ENCODE assay signal across 26 cellular contexts in the genomic region with DNA sequence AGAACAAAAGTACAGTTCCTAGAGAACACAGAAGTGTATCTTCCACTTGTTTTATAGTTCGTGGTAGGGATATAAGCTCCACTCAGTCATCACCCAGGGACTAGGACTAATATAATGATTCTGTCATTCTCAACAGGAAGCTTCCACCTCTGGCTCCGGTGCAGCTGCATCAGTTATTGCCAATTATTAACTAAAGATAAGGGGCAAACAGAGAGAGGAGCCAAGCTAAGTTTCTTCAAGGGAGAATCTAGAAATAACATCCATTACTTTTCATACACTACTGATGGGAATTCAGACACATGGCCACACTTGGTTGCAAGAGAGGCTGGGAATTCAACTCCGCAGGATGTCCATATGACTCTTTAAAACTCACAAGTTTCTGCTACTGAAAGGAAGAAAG.
DNase-seq lines count a peak whose midpoint lies in the region; ATAC-seq, FAIRE-seq and TF ChIP-seq lines count a peak whose summit lies in the region.
"Had no signal": no experiment of that assay in that cellular context is flagged by ENCODE, and none has a peak within 500 bp of the region (broad histone marks: within the 10 kb centered on the region; RNA-seq: fewer than 3 reads in every experiment).

No MANE protein-coding gene starts in this region.

- intact Hi-C loops in body of pancreas (cut with DNase I) (no loop called here), pancreas (cut with DNase I) (no loop called here), sigmoid colon (cut with DNase I) (no loop called here)

- no peak for FAIRE-seq in pancreas (lab: Jason Lieb, UNC)
- no peak for FAIRE-seq in small intestine (lab: Jason Lieb, UNC)
- FAIRE-seq: A204.1, G401.6, GM12891, GM19239 had no signal

- WGBS in body of pancreas, 2 donors: 11 to 13% methylated on average over 3 of the region's 3 CpGs
- 38% methylated on average over 3 of the region's 3 CpGs for WGBS in hepatocyte (ENCODE audit: low lambda C conversion rate, missing lambda C conversion rate)
- WGBS in pancreas, 2 donors: 15 to 17% methylated on average over 3 of the region's 3 CpGs
- 24 to 56% (median 31%) methylated on average over 3 of the region's 3 CpGs for WGBS in small intestine, 3 donors
- WGBS in sigmoid colon, 2 donors: 50 to 66% methylated on average over 3 of the region's 3 CpGs

- no peaks in the 10 kb centered on the region for H3K4me1 ChIP-seq in body of pancreas
- H3K4me1 ChIP-seq in hepatocyte (ENCODE audit: insufficient read depth): no peaks in the 10 kb centered on the region
- H3K4me1 ChIP-seq in pancreas: peaks cover 0 to 6% (median 0%) of the 10 kb centered on the region in 3 donors
- H3K4me1 ChIP-seq in small intestine (ENCODE audit: control insufficient read depth in 2 of 2, insufficient read depth in 1 of 2, low read depth in 1 of 2, low read length in 1 of 2): no peaks in the 10 kb centered on the region
- H3K4me1 ChIP-seq in sigmoid colon: no peaks in the 10 kb centered on the region
- H3K4me1 ChIP-seq: BE2C, BLaER1 had no signal

- H3K27me3 ChIP-seq in body of pancreas (no peaks in the 10 kb centered on the region), hepatocyte (no peaks in the 10 kb centered on the region), pancreas (no peaks in the 10 kb centered on the region), small intestine (ENCODE audit: control insufficient read depth in 2 of 2, insufficient read depth in 2 of 2, low read length in 2 of 2) (no peaks in the 10 kb centered on the region), sigmoid colon (no peaks in the 10 kb centered on the region)
- H3K27me3 ChIP-seq: BE2C, BLaER1 had no signal

- no peaks in the 10 kb centered on the region for H3K79me2 ChIP-seq in hepatocyte

- ATAC-seq in body of pancreas (no peak), pancreas (peak in 3 of 4 donors; percentile 48 to 71 (median 62))

- TF ChIP-seq POLR2A in body of pancreas (IDR thresholded peaks at IDR 0.05): no peak
- TF ChIP-seq POLR2A in sigmoid colon (IDR thresholded peaks at IDR 0.05): no peak

- no peaks in the 10 kb centered on the region for H3K36me3 ChIP-seq in body of pancreas (replicated peaks in 1 of 2; ENCODE audit: insufficient read depth in 1 of 2, low read depth in 2 of 2)
- H3K36me3 ChIP-seq in hepatocyte (replicated peaks; ENCODE audit: insufficient read depth, low read depth): no peaks in the 10 kb centered on the region
- no peaks in the 10 kb centered on the region for H3K36me3 ChIP-seq in pancreas
- no peaks in the 10 kb centered on the region for H3K36me3 ChIP-seq in small intestine (ENCODE audit: control insufficient read depth in 2 of 2, insufficient read depth in 2 of 2, low read length in 2 of 2)
- H3K36me3 ChIP-seq in sigmoid colon: no peaks in the 10 kb centered on the region
- H3K36me3 ChIP-seq: BE2C, BLaER1 had no signal

- no peak overlapping the region for H3K27ac ChIP-seq in body of pancreas
- H3K27ac ChIP-seq in hepatocyte: no peak overlapping the region
- no peak overlapping the region for H3K27ac ChIP-seq in pancreas
- H3K27ac ChIP-seq in small intestine (ENCODE audit: low read depth in 1 of 2, low read length in 1 of 2): no peak overlapping the region
- H3K27ac ChIP-seq in sigmoid colon: no peak overlapping the region
- H3K27ac ChIP-seq: BLaER1 had no signal

- TF ChIP-seq CTCF in body of pancreas (IDR thresholded peaks at IDR 0.05) (no peak), hepatocyte (IDR thresholded peaks at IDR 0.05; ENCODE audit: poor library complexity) (no peak), pancreas (IDR thresholded peaks at IDR 0.05) (no peak), sigmoid colon (IDR thresholded peaks at IDR 0.05) (no peak)

- H2AFZ ChIP-seq in hepatocyte: no peak overlapping the region

- no peaks in the 10 kb centered on the region for H4K20me1 ChIP-seq in hepatocyte (ENCODE audit: insufficient read depth, poor library complexity, severe bottlenecking)
- H4K20me1 ChIP-seq: BLaER1 had no signal

- H3K4me2 ChIP-seq in hepatocyte: no peak overlapping the region
- H3K4me2 ChIP-seq: BLaER1 had no signal

- DNase-seq in body of pancreas: peak in 3 of 4 donors; percentile 9 to 39 (median 37)
- peak; percentile 8 for DNase-seq in hepatocyte (ENCODE audit: low spot score)
- DNase-seq in pancreas: no peak
- peak; percentile 28 for DNase-seq in small intestine
- DNase-seq in sigmoid colon: no peak
- DNase-seq in hippocampal formation (lab: John Stamatoyannopoulos, UW): no peak
- no peak for DNase-seq in activated CD8-positive, alpha-beta memory T cell treated with anti-CD3 and anti-CD28 coated beads for 24 hours
- no peak for DNase-seq in activated CD8-positive, alpha-beta memory T cell treated with anti-CD3 and anti-CD28 coated beads, Interleukin-2, amount 50 U/mL, for 48 hours
- DNase-seq: 8988T; ACHN; BE2C; C1 segment of cervical spinal cord; CD4-positive, alpha-beta memory T cell; CD4-positive, CD25-positive, alpha-beta regulatory T cell; CD8-positive, alpha-beta memory T cell; COR-L47; DMS 273 treated with DMSO at 0.1 percent for 48 hours; DMS153; DMS53; DMS79 treated with DMSO at 0.1 percent for 48 hours; GF-D8 had no signal

- no peaks in the 10 kb centered on the region for H3K9me2 ChIP-seq in hepatocyte (replicated peaks; ENCODE audit: insufficient read depth)

- no peaks in the 10 kb centered on the region for H3K9me3 ChIP-seq in body of pancreas
- H3K9me3 ChIP-seq in hepatocyte (ENCODE audit: low read depth): no peaks in the 10 kb centered on the region
- no peaks in the 10 kb centered on the region for H3K9me3 ChIP-seq in pancreas
- H3K9me3 ChIP-seq in small intestine (ENCODE audit: control insufficient read depth, low read depth): no peaks in the 10 kb centered on the region
- peaks cover 0 to 2% (median 0%) of the 10 kb centered on the region in 4 donors for H3K9me3 ChIP-seq in sigmoid colon
- H3K9me3 ChIP-seq: BE2C, BLaER1 had no signal

- H3K4me3 ChIP-seq in body of pancreas (no peak overlapping the region), hepatocyte (no peak overlapping the region), pancreas (no peak overlapping the region), small intestine (ENCODE audit: low read depth in 1 of 2, low read length in 2 of 2) (no peak overlapping the region), sigmoid colon (no peak overlapping the region)
- H3K4me3 ChIP-seq: BLaER1 had no signal

- no peak for TF ChIP-seq EP300 in sigmoid colon (IDR thresholded peaks at IDR 0.05)

Comparison
In these comparisons a context has a peak if more than half of its experiments do, and no peak if none do; other contexts are left out.
1. DNase-seq: peak in body of pancreas (3 of 4), hepatocyte (single experiment) and small intestine (single experiment); none in pancreas (0 of 6), sigmoid colon (single experiment), hippocampal formation (0 of 2), activated CD8-positive, alpha-beta memory T cell treated with anti-CD3 and anti-CD28 coated beads for 24 hours (single experiment) and activated CD8-positive, alpha-beta memory T cell treated with anti-CD3 and anti-CD28 coated beads, Interleukin-2, amount 50 U/mL, for 48 hours (single experiment).